In the genomic region with DNA sequence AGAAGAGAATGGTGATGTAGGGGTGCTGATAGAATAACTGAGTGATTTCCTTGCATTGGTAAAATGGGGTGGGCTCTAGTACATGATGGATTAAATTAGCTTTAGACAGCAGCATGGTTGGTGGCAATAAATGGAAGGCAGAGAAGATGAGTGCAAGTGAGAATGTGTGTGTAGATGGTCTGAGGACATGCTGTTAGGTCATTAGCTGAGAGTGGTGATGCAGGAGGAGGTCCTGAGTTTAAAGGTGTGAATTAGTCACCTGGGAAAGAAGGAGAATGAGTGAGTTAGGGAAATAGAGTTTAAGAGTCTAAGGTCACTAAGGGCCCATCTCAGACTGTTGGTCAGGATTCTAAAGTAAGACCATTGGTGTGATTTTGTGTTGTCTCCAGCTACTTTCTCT, we compare ENCODE assay signal across 26 cellular contexts. TPM values are rescaled to one million over a fixed set of nuclear protein-coding genes. Genes with fewer than 3 reads are reported as not detected.
DNase-seq lines count a peak whose midpoint lies in the region; ATAC-seq and TF ChIP-seq lines count a peak whose summit lies in the region.
"Had no signal": no experiment of that assay in that cellular context is flagged by ENCODE, and none has a peak within 500 bp of the region (broad histone marks: within the 10 kb centered on the region; RNA-seq: fewer than 3 reads in every experiment).

No MANE protein-coding gene starts in this region.

- BruUV-seq in Calu3 (replicated peaks; lab: Mats Ljungman, UMichigan): no TSS peak

- CTCF ChIA-PET in activated naive CD4-positive, alpha-beta T cell treated with anti-CD3 and anti-CD28 coated beads for 36 hours (lab: Charles Lee): no interaction called here
- CTCF ChIA-PET in Calu3 (lab: Charles Lee): interaction anchor here (0.7 kb wide), 1 partner anchor 53 kb away, joined by 3 read pairs; no protein-coding TSS in a partner anchor

- no peak overlapping the region for H3K4me3 Mint-ChIP-seq in activated naive CD4-positive, alpha-beta T cell treated with anti-CD3 and anti-CD28 coated beads for 36 hours
- H3K4me3 Mint-ChIP-seq in activated naive CD8-positive, alpha-beta T cell treated with anti-CD3 and anti-CD28 coated beads, Interleukin-2, amount 10 ng/mL, durations not matched to agents 7 days and 5 days: no peak overlapping the region
- H3K4me3 Mint-ChIP-seq in Calu3 (ENCODE audit: low read depth, unreplicated experiment): no peak overlapping the region
- H3K4me3 Mint-ChIP-seq: CD14-positive monocyte; effector memory CD8-positive, alpha-beta T cell had no signal

- peaks cover 18% of the 10 kb centered on the region for H3K36me3 Mint-ChIP-seq in activated naive CD4-positive, alpha-beta T cell treated with anti-CD3 and anti-CD28 coated beads for 36 hours (ENCODE audit: low read depth)
- peaks cover 12% of the 10 kb centered on the region for H3K36me3 Mint-ChIP-seq in activated naive CD8-positive, alpha-beta T cell treated with anti-CD3 and anti-CD28 coated beads, Interleukin-2, amount 10 ng/mL, durations not matched to agents 7 days and 5 days
- no peaks in the 10 kb centered on the region for H3K36me3 Mint-ChIP-seq in Calu3 (ENCODE audit: insufficient read depth, unreplicated experiment)

- peak; percentile 35 for DNase-seq in activated naive CD4-positive, alpha-beta T cell treated with anti-CD3 and anti-CD28 coated beads for 36 hours
- no peak for DNase-seq in activated naive CD4-positive, alpha-beta T cell treated with anti-CD3 and anti-CD28 coated beads, Interleukin-2, amount 50 U/mL, for 16 hours
- DNase-seq in activated naive CD8-positive, alpha-beta T cell treated with anti-CD3 and anti-CD28 coated beads, Interleukin-2, amount 10 ng/mL, durations not matched to agents 7 days and 5 days: no peak
- DNase-seq in stimulated activated naive CD8-positive, alpha-beta T cell treated with anti-CD3 and anti-CD28 coated beads, Interleukin-15, Interleukin-2, amounts not matched to agents 100 U/mL and 50 U/mL, for 24 hours: no peak
- no peak for DNase-seq in Calu3
- no peak for DNase-seq in NAMALWA (ENCODE audit: low spot score)
- no peak for DNase-seq in foreskin melanocyte
- DNase-seq: activated CD4-positive, alpha-beta T cell treated with anti-CD3 and anti-CD28 coated beads, Interleukin-2, amount 50 U/mL, for 4 hours; cortex of kidney; effector memory CD8-positive, alpha-beta T cell; EL; erythroblast; heart left ventricle; kidney glomerular epithelial cell; lower lobe of right lung; mucosa of descending colon; NCI-H2029 treated with DMSO at 0.1 percent for 48 hours; NCI-H345; NCI-H748 treated with DMSO at 0.1 percent for 48 hours; right cardiac atrium; SJCRH30; stimulated activated CD4-positive, alpha-beta T cell treated with anti-CD3 and anti-CD28 coated beads, Interleukin-2, amount 100 ng/mL, for 24 hours had no signal

- no peak for TF ChIP-seq CTCF in Calu3 (IDR thresholded peaks at IDR 0.05; ENCODE audit: unreplicated experiment)

- intact Hi-C loops in activated naive CD4-positive, alpha-beta T cell treated with anti-CD3 and anti-CD28 coated beads for 36 hours (cut with micrococcal nuclease): no loop called here
- intact Hi-C loops in Calu3 (cut with micrococcal nuclease; ENCODE audit: unreplicated experiment): no loop called here

- no peaks in the 10 kb centered on the region for H3K9me3 Mint-ChIP-seq in activated naive CD4-positive, alpha-beta T cell treated with anti-CD3 and anti-CD28 coated beads for 36 hours
- H3K9me3 Mint-ChIP-seq in activated naive CD8-positive, alpha-beta T cell treated with anti-CD3 and anti-CD28 coated beads, Interleukin-2, amount 10 ng/mL, durations not matched to agents 7 days and 5 days: no peaks in the 10 kb centered on the region
- H3K9me3 Mint-ChIP-seq in Calu3 (ENCODE audit: low read depth, unreplicated experiment): no peaks in the 10 kb centered on the region
- H3K9me3 Mint-ChIP-seq: CD14-positive monocyte; effector memory CD8-positive, alpha-beta T cell had no signal

- H3K27me3 Mint-ChIP-seq in activated naive CD4-positive, alpha-beta T cell treated with anti-CD3 and anti-CD28 coated beads for 36 hours (ENCODE audit: low read depth): no peaks in the 10 kb centered on the region
- no peaks in the 10 kb centered on the region for H3K27me3 Mint-ChIP-seq in activated naive CD8-positive, alpha-beta T cell treated with anti-CD3 and anti-CD28 coated beads, Interleukin-2, amount 10 ng/mL, durations not matched to agents 7 days and 5 days
- H3K27me3 Mint-ChIP-seq in Calu3 (ENCODE audit: unreplicated experiment): no peaks in the 10 kb centered on the region
- H3K27me3 Mint-ChIP-seq: effector memory CD8-positive, alpha-beta T cell had no signal

- peaks cover 40% of the 10 kb centered on the region for H3K4me1 Mint-ChIP-seq in activated naive CD4-positive, alpha-beta T cell treated with anti-CD3 and anti-CD28 coated beads for 36 hours (ENCODE audit: low read depth)
- peaks cover 15% of the 10 kb centered on the region for H3K4me1 Mint-ChIP-seq in activated naive CD8-positive, alpha-beta T cell treated with anti-CD3 and anti-CD28 coated beads, Interleukin-2, amount 10 ng/mL, durations not matched to agents 7 days and 5 days
- H3K4me1 Mint-ChIP-seq in Calu3 (ENCODE audit: low read depth, unreplicated experiment): no peaks in the 10 kb centered on the region

- POLR2A ChIA-PET in activated naive CD8-positive, alpha-beta T cell treated with anti-CD3 and anti-CD28 coated beads, Interleukin-2, amount 10 ng/mL, durations not matched to agents 7 days and 5 days (lab: Charles Lee): no interaction called here

- H3K9me3 ChIP-seq in KOPT-K1 (ENCODE audit: insufficient read depth, low read length, poor library complexity, severe bottlenecking): no peaks in the 10 kb centered on the region
- H3K9me3 ChIP-seq: ascending aorta, heart left ventricle, lower lobe of right lung, mucosa of descending colon, SJCRH30 had no signal

- H3K36me3 ChIP-seq in KOPT-K1 (ENCODE audit: insufficient read depth, low read length): peaks cover 72% of the 10 kb centered on the region

- ATAC-seq in activated naive CD8-positive, alpha-beta T cell treated with anti-CD3 and anti-CD28 coated beads, Interleukin-2, amount 10 ng/mL, durations not matched to agents 7 days and 5 days (ENCODE audit: low read depth): no peak
- peak; percentile 30 for ATAC-seq in stimulated activated naive CD8-positive, alpha-beta T cell treated with anti-CD3 and anti-CD28 coated beads, Interleukin-15, Interleukin-2, amounts not matched to agents 100 U/mL and 50 U/mL, for 24 hours
- ATAC-seq: effector memory CD8-positive, alpha-beta T cell; heart left ventricle; lower lobe of right lung; mucosa of descending colon; right cardiac atrium had no signal

- H3K27ac Mint-ChIP-seq in activated naive CD4-positive, alpha-beta T cell treated with anti-CD3 and anti-CD28 coated beads for 36 hours: peak overlapping the region; percentile 95
- H3K27ac Mint-ChIP-seq in activated naive CD8-positive, alpha-beta T cell treated with anti-CD3 and anti-CD28 coated beads, Interleukin-2, amount 10 ng/mL, durations not matched to agents 7 days and 5 days: peak overlapping the region; percentile 55
- H3K27ac Mint-ChIP-seq in Calu3 (ENCODE audit: unreplicated experiment): no peak overlapping the region
- H3K27ac Mint-ChIP-seq: effector memory CD8-positive, alpha-beta T cell had no signal

- H3K27ac ChIP-seq in KOPT-K1 (ENCODE audit: low read depth, low read length, poor library complexity, severe bottlenecking): peak overlapping the region; percentile 63
- H3K27ac ChIP-seq: ascending aorta, cardiac muscle cell, heart left ventricle, lower lobe of right lung, SJCRH30 had no signal

RNA-seq across cellular contexts. Expression of gene SEC61A2, which starts 17.9 kb away (rescaled TPM):
- 10 to 100 TPM; 18.2 to 20.0 TPM for total RNA-seq in activated naive CD4-positive, alpha-beta T cell treated with anti-CD3 and anti-CD28 coated beads for 36 hours
- total RNA-seq in activated naive CD8-positive, alpha-beta T cell treated with anti-CD3 and anti-CD28 coated beads, Interleukin-2, amount 10 ng/mL, durations not matched to agents 7 days and 5 days: 10 to 100 TPM; 13.2 to 14.5 TPM
- 7.0 and 7.4 TPM in 2 replicates for total RNA-seq in Calu3 (2022)

RNA-seq across cellular contexts. Expression of gene DHTKD1, which starts 42.8 kb away (rescaled TPM):
- total RNA-seq in activated naive CD4-positive, alpha-beta T cell treated with anti-CD3 and anti-CD28 coated beads for 36 hours: 10 to 100 TPM; 17.0 to 20.1 TPM
- total RNA-seq in activated naive CD8-positive, alpha-beta T cell treated with anti-CD3 and anti-CD28 coated beads, Interleukin-2, amount 10 ng/mL, durations not matched to agents 7 days and 5 days: 10 to 100 TPM; 18.3 to 19.2 TPM
- total RNA-seq in Calu3 (2022): 28.7 and 29.4 TPM in 2 replicates
